ENCODE assay signal across 15 cellular contexts in the genomic region with DNA sequence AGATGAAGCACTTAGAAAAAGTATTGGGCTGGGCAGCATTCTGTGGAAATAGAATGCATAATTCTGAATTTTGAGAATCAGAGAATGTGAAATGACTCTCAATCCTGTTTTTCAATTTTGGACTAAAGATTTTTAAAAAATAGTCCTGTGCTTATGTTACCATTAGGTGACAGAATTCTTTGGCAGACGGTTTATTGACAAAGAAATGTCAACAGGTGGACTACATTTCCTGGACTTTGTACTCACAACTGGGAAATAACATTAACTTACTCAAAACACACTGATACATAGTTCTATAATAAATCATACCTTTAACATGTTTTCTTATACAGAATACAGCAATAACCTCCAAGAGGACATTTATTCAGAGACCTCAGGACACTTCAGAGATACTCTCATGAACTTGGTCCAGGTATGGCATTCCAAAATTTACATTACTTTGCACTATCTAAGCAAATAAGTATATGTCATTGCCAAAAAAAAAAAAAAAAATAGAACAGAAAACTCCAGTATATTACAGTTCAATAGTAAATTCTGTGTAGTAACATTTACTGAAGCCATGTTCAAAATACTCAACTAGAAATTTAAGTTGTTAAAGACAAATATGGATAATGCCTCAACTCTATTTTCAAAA.
DNase-seq lines count a peak whose midpoint lies in the region; ATAC-seq and TF ChIP-seq lines count a peak whose summit lies in the region.
"Had no signal": no experiment of that assay in that cellular context is flagged by ENCODE, and none has a peak within 500 bp of the region (broad histone marks: within the 10 kb centered on the region; RNA-seq: fewer than 3 reads in every experiment).

No MANE protein-coding gene starts in this region.

- TF ChIP-seq POLR2A in stomach (IDR thresholded peaks at IDR 0.05) = no peak

- peak; percentile 28 for DNase-seq in DMS53 treated with DMSO at 0.1 percent for 48 hours (lab: John Stamatoyannopoulos, UW; ENCODE audit: unreplicated experiment)
- peak; percentile 5 for DNase-seq in NCI-H69 (lab: John Stamatoyannopoulos, UW)
- DNase-seq in left colon = no peak
- no peak for DNase-seq in stomach
- DNase-seq in HK-2 (ENCODE audit: unreplicated experiment) = no peak
- no peak for DNase-seq in MV-4-11 (lab: John Stamatoyannopoulos, UW)
- DNase-seq: ACHN, C1 segment of cervical spinal cord, DMS79 treated with DMSO at 0.1 percent for 48 hours, H7, NCI-H1694 treated with DMSO at 0.1 percent for 48 hours, NCI-H510A, NCI-H82 had no signal

- 5 to 24% (median 15%) methylated on average over 1 of the region's 1 CpG for WGBS in stomach, 5 donors

- TF ChIP-seq CTCF in stomach (IDR thresholded peaks at IDR 0.05) = no peak

- H3K9me3 ChIP-seq in stomach = peaks cover 0 to 4% (median 2%) of the 10 kb centered on the region in 4 donors

- H3K27me3 ChIP-seq in stomach = no peaks in the 10 kb centered on the region

- H3K4me3 ChIP-seq in stomach = no peak overlapping the region
- H3K4me3 ChIP-seq: K562 had no signal

- no peak for TF ChIP-seq EP300 in stomach (IDR thresholded peaks at IDR 0.05)

- peaks cover 0 to 17% (median 6%) of the 10 kb centered on the region in 4 donors for H3K36me3 ChIP-seq in stomach

- H3K4me1 ChIP-seq in stomach = peaks cover 10 to 53% (median 24%) of the 10 kb centered on the region in 4 donors

- intact Hi-C loops in left colon (cut with DNase I, micrococcal nuclease) = no loop called here
- intact Hi-C loops in stomach (cut with DNase I; ENCODE audit: low total_unique reads) = no loop called here

- ATAC-seq in left colon (peak; percentile 69), HG03342 (IDR thresholded peaks at IDR 0.05; ENCODE audit: unreplicated experiment) (no peak)
- ATAC-seq: K562 had no signal

- peak overlapping the region in 3 of 5 donors; percentile 43 to 63 (median 62) for H3K27ac ChIP-seq in stomach

Comparison
In these comparisons a context has a peak if more than half of its experiments do, and no peak if none do; other contexts are left out.
1. DNase-seq: peak in DMS53 treated with DMSO at 0.1 percent for 48 hours (single experiment) and NCI-H69 (single experiment); none in left colon (0 of 2), stomach (single experiment), HK-2 (single experiment) and MV-4-11 (single experiment).